19 cellular contexts compared by ENCODE assay signal in genomic region chr17:33377837-33378236, GRCh38.
"Had no signal": no experiment of that assay in that cellular context is flagged by ENCODE, and none has a peak within 500 bp of the region (broad histone marks: within the 10 kb centered on the region; RNA-seq: fewer than 3 reads in every experiment).

No MANE protein-coding gene starts in this region.

- DNase-seq: activated CD4-positive, alpha-beta T cell treated with anti-CD3 and anti-CD28 coated beads, Interleukin-2, amount 50 U/mL, for 1 hour; activated CD8-positive, alpha-beta memory T cell treated with anti-CD3 and anti-CD28 coated beads for 24 hours; activated effector memory CD4-positive, alpha-beta T cell treated with anti-CD3 and anti-CD28 coated beads, Interleukin-2, amount 50 U/mL, for 16 hours; activated naive CD4-positive, alpha-beta T cell treated with anti-CD3 and anti-CD28 coated beads, Interleukin-2, amount 50 U/mL, for 16 hours; activated T-cell treated with anti-CD3 and anti-CD28 coated beads, Interleukin-2, amount 50 U/mL, for 72 hours; aorta; effector CD8-positive, alpha-beta T cell; heart right ventricle; left ventricle myocardium superior; mucosa of descending colon; naive thymus-derived CD4-positive, alpha-beta T cell; ovary; psoas muscle; stimulated activated naive B cell treated with anti-CD40 and anti-IgM and Interleukin-4, amounts not matched to agents 10 μg/mL and 1 μg/mL and 100 μg/mL, for 72 hours; upper lobe of right lung had no signal

- H3K27ac ChIP-seq: esophagus muscularis mucosa, gastroesophageal sphincter, heart right ventricle, ovary, psoas muscle, upper lobe of right lung had no signal

- H3K36me3 ChIP-seq: esophagus muscularis mucosa, gastroesophageal sphincter, heart right ventricle, ovary, upper lobe of right lung had no signal

- H3K27me3 ChIP-seq: ovary, upper lobe of right lung had no signal

- H3K4me1 ChIP-seq: esophagus muscularis mucosa, gastroesophageal sphincter, heart right ventricle, psoas muscle, upper lobe of right lung had no signal

- ATAC-seq: activated CD4-positive, CD25-positive, alpha-beta regulatory T cell treated with anti-CD3 and anti-CD28 coated beads, Interleukin-2, amount 50 U/mL, for 24 hours; activated T-cell treated with anti-CD3 and anti-CD28 coated beads, Interleukin-2, amount 50 U/mL, for 72 hours; gastroesophageal sphincter; heart right ventricle; left ventricle myocardium superior; mucosa of descending colon; naive thymus-derived CD4-positive, alpha-beta T cell; psoas muscle; sciatic nerve; stimulated activated naive B cell treated with anti-CD40 and anti-IgM and Interleukin-4, amounts not matched to agents 10 μg/mL and 1 μg/mL and 100 μg/mL, for 72 hours; upper lobe of right lung had no signal

- H3K9me3 ChIP-seq: esophagus muscularis mucosa, gastroesophageal sphincter, heart right ventricle, mucosa of descending colon, ovary, psoas muscle, upper lobe of right lung had no signal

- H3K4me3 ChIP-seq: esophagus muscularis mucosa, gastroesophageal sphincter, heart right ventricle, mucosa of descending colon, ovary, psoas muscle, upper lobe of right lung had no signal
